ENCODE assay signal across 8 cellular contexts in genomic region chr7:27677912-27678612, GRCh38. TPM values are rescaled to one million over a fixed set of nuclear protein-coding genes. Genes with fewer than 3 reads are reported as not detected.
DNase-seq lines count a peak whose midpoint lies in the region; ATAC-seq and TF ChIP-seq lines count a peak whose summit lies in the region.

No MANE protein-coding gene starts in this region.

- TF ChIP-seq CTCF in fibroblast of the aortic adventitia (IDR thresholded peaks at IDR 0.05; ENCODE audit: insufficient read depth, low read length): no peak

- DNase-seq in ELF-1 (ENCODE audit: low read depth, low spot score) (peak; percentile 11), RKO (ENCODE audit: low spot score) (peak; percentile 95), fibroblast of the aortic adventitia (ENCODE audit: low read depth) (peak; percentile 94), renal cortical epithelial cell (ENCODE audit: low read depth) (peak; percentile 99), NOMO-1 treated with DMSO at 0.1 percent for 48 hours (lab: John Stamatoyannopoulos, UW; ENCODE audit: unreplicated experiment) (no peak), epidermal melanocyte (ENCODE audit: insufficient read length, low spot score) (no peak), NCI-H187 treated with DMSO at 0.1 percent for 48 hours (lab: John Stamatoyannopoulos, UW) (no peak)

- no peak overlapping the region for H3K4me3 ChIP-seq in fibroblast of the aortic adventitia (ENCODE audit: low read depth, low read length)

- no peak for ATAC-seq in GM19463 (IDR thresholded peaks at IDR 0.05; ENCODE audit: unreplicated experiment)

RNA-seq across cellular contexts. Expression of gene HIBADH, which starts 15.4 kb away (rescaled TPM):
- total RNA-seq in fibroblast of the aortic adventitia (ENCODE audit: low replicate concordance): 58.1 and 126 TPM in 2 replicates
- 87.5 and 129 TPM in 2 replicates for total RNA-seq in renal cortical epithelial cell

Comparison
In these comparisons a context has a peak if more than half of its experiments do, and no peak if none do; other contexts are left out.
1. DNase-seq: peak in ELF-1 (single experiment), RKO (single experiment), fibroblast of the aortic adventitia (single experiment) and renal cortical epithelial cell (single experiment); none in NOMO-1 treated with DMSO at 0.1 percent for 48 hours (single experiment), epidermal melanocyte (single experiment) and NCI-H187 treated with DMSO at 0.1 percent for 48 hours (single experiment).